1 cellular context compared by ENCODE assay signal in genomic region chr6:43990627-43991619, GRCh38.
TF ChIP-seq lines count a peak whose summit lies in the region.

No MANE protein-coding gene starts in this region.

TF ChIP-seq in K562, 482 proteins besides CTCF, POLR2A, EP300 and RAD21 (continued from another document and continues in another):
- TF ChIP-seq, protein P1, sequence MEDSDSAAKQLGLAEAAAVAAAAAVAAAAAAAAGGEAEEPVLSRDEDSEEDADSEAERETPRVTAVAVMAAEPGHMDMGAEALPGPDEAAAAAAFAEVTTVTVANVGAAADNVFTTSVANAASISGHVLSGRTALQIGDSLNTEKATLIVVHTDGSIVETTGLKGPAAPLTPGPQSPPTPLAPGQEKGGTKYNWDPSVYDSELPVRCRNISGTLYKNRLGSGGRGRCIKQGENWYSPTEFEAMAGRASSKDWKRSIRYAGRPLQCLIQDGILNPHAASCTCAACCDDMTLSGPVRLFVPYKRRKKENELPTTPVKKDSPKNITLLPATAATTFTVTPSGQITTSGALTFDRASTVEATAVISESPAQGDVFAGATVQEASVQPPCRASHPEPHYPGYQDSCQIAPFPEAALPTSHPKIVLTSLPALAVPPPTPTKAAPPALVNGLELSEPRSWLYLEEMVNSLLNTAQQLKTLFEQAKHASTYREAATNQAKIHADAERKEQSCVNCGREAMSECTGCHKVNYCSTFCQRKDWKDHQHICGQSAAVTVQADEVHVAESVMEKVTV (CRISPR knock-in tag; IDR thresholded peaks at IDR 0.05), result no peak
- TF ChIP-seq ARID1B (IDR thresholded peaks at IDR 0.05) (no peak), NFRKB (IDR thresholded peaks at IDR 0.05; ENCODE audit: low read depth) (no peak), FOXM1 (IDR thresholded peaks at IDR 0.05; ENCODE audit: low read depth) (no peak), FOXM1 (CRISPR knock-in tag; IDR thresholded peaks at IDR 0.05; ENCODE audit: low read depth) (no peak), HDAC2 (IDR thresholded peaks at IDR 0.05) (no peak), ADNP (tag; IDR thresholded peaks at IDR 0.05) (no peak), THAP7 (CRISPR knock-in tag; IDR thresholded peaks at IDR 0.05) (no peak), MTF1 (CRISPR knock-in tag; IDR thresholded peaks at IDR 0.05; ENCODE audit: borderline replicate concordance) (no peak), CBFB (CRISPR knock-in tag; IDR thresholded peaks at IDR 0.05) (no peak), NCOA6 (IDR thresholded peaks at IDR 0.05) (no peak), MAZ (CRISPR knock-in tag; conservative IDR thresholded peaks at IDR 0.05 in 1 of 2, IDR thresholded peaks at IDR 0.05 in 1 of 2) (peak; percentile 46 to 49; a peak in 2 of 4 replicates), NR4A1 (CRISPR knock-in tag; IDR thresholded peaks at IDR 0.05) (no peak), NR4A1 (tag; IDR thresholded peaks at IDR 0.05) (no peak), SMAD1 (IDR thresholded peaks at IDR 0.05; ENCODE audit: low read depth, low read length, partially characterized antibody) (no peak), ERF (CRISPR knock-in tag; IDR thresholded peaks at IDR 0.05) (0 out of 2 replicates have a peak, but pooled peaks have one; percentile 65), ZNF589 (CRISPR knock-in tag; IDR thresholded peaks at IDR 0.05; ENCODE audit: low read depth) (peak; percentile 78; the same call in 1 of the 2 replicates), SMAD2 (IDR thresholded peaks at IDR 0.05; ENCODE audit: low read depth, low read length) (no peak), POLR2G (IDR thresholded peaks at IDR 0.05; ENCODE audit: low read depth, low read length) (no peak), SREBF2 (CRISPR knock-in tag; IDR thresholded peaks at IDR 0.05) (no peak), ZBTB1 (CRISPR knock-in tag; IDR thresholded peaks at IDR 0.05; ENCODE audit: borderline replicate concordance, low read depth) (no peak), HNRNPUL1 (IDR thresholded peaks at IDR 0.05; ENCODE audit: low read length) (no peak), ILK (tag; IDR thresholded peaks at IDR 0.05; ENCODE audit: borderline replicate concordance, low read depth) (no peak), ZNF436 (CRISPR knock-in tag; IDR thresholded peaks at IDR 0.05) (no peak), ZNF830 (CRISPR knock-in tag; IDR thresholded peaks at IDR 0.05) (no peak), BCOR (IDR thresholded peaks at IDR 0.05) (peak; percentile 18; the same call in 1 of the 2 replicates), ELK1 (CRISPR knock-in tag; IDR thresholded peaks at IDR 0.05) (no peak), THAP12 (CRISPR knock-in tag; IDR thresholded peaks at IDR 0.05) (no peak), ZNF253 (CRISPR knock-in tag; conservative IDR thresholded peaks at IDR 0.05) (no peak), POLR2AphosphoS2 (IDR thresholded peaks at IDR 0.05; ENCODE audit: low read length) (no peak), RFX7 (CRISPR knock-in tag; IDR thresholded peaks at IDR 0.05) (0 out of 2 replicates have a peak, but pooled peaks have one; percentile 16), VEZF1 (CRISPR knock-in tag; IDR thresholded peaks at IDR 0.05) (peak; percentile 73), ZZZ3 (IDR thresholded peaks at IDR 0.05) (no peak), SMARCA4 (IDR thresholded peaks at IDR 0.05) (no peak), ZNF583 (CRISPR knock-in tag; IDR thresholded peaks at IDR 0.05) (peak; percentile 23; the same call in 1 of the 2 replicates), SMAD4 (CRISPR knock-in tag; conservative IDR thresholded peaks at IDR 0.05) (0 out of 2 replicates have a peak, but pooled peaks have one; percentile 49), FOXA3 (CRISPR knock-in tag; conservative IDR thresholded peaks at IDR 0.05 in 1 of 2, IDR thresholded peaks at IDR 0.05 in 1 of 2) (no peak), GABPA (tag; conservative IDR thresholded peaks at IDR 0.05; ENCODE audit: low read depth) (no peak), RFX5 (IDR thresholded peaks at IDR 0.05; ENCODE audit: low read depth, low read length) (no peak), HDAC1 (IDR thresholded peaks at IDR 0.05) (no peak), RBFOX2 (IDR thresholded peaks at IDR 0.05; ENCODE audit: low read depth, low read length) (peak; percentile 32; the same call in 1 of the 2 replicates), SMARCE1 (IDR thresholded peaks at IDR 0.05) (peak; percentile 11; the same call in 1 of the 2 replicates), ZNF57 (CRISPR knock-in tag; IDR thresholded peaks at IDR 0.05) (no peak), ARID2 (IDR thresholded peaks at IDR 0.05) (no peak), CCAR2 (IDR thresholded peaks at IDR 0.05; ENCODE audit: low read depth, low read length) (no peak), POLR2AphosphoS5 (IDR thresholded peaks at IDR 0.05; ENCODE audit: control insufficient read depth, insufficient read depth, low read depth, low read length) (no peak), FOXA1 (IDR thresholded peaks at IDR 0.05; ENCODE audit: borderline replicate concordance) (no peak)
- TF ChIP-seq, protein P2, sequence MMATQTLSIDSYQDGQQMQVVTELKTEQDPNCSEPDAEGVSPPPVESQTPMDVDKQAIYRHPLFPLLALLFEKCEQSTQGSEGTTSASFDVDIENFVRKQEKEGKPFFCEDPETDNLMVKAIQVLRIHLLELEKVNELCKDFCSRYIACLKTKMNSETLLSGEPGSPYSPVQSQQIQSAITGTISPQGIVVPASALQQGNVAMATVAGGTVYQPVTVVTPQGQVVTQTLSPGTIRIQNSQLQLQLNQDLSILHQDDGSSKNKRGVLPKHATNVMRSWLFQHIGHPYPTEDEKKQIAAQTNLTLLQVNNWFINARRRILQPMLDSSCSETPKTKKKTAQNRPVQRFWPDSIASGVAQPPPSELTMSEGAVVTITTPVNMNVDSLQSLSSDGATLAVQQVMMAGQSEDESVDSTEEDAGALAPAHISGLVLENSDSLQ (IDR thresholded peaks at IDR 0.05), result no peak
- TF ChIP-seq, protein P3, sequence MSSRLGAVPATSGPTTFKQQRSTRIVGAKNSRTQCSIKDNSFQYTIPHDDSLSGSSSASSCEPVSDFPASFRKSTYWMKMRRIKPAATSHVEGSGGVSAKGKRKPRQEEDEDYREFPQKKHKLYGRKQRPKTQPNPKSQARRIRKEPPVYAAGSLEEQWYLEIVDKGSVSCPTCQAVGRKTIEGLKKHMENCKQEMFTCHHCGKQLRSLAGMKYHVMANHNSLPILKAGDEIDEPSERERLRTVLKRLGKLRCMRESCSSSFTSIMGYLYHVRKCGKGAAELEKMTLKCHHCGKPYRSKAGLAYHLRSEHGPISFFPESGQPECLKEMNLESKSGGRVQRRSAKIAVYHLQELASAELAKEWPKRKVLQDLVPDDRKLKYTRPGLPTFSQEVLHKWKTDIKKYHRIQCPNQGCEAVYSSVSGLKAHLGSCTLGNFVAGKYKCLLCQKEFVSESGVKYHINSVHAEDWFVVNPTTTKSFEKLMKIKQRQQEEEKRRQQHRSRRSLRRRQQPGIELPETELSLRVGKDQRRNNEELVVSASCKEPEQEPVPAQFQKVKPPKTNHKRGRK (tag; IDR thresholded peaks at IDR 0.05), result no peak
- TF ChIP-seq, protein P4, sequence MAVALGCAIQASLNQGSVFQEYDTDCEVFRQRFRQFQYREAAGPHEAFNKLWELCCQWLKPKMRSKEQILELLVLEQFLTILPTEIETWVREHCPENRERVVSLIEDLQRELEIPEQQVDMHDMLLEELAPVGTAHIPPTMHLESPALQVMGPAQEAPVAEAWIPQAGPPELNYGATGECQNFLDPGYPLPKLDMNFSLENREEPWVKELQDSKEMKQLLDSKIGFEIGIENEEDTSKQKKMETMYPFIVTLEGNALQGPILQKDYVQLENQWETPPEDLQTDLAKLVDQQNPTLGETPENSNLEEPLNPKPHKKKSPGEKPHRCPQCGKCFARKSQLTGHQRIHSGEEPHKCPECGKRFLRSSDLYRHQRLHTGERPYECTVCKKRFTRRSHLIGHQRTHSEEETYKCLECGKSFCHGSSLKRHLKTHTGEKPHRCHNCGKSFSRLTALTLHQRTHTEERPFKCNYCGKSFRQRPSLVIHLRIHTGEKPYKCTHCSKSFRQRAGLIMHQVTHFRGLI (CRISPR knock-in tag; IDR thresholded peaks at IDR 0.05), result no peak
- TF ChIP-seq, protein P5, sequence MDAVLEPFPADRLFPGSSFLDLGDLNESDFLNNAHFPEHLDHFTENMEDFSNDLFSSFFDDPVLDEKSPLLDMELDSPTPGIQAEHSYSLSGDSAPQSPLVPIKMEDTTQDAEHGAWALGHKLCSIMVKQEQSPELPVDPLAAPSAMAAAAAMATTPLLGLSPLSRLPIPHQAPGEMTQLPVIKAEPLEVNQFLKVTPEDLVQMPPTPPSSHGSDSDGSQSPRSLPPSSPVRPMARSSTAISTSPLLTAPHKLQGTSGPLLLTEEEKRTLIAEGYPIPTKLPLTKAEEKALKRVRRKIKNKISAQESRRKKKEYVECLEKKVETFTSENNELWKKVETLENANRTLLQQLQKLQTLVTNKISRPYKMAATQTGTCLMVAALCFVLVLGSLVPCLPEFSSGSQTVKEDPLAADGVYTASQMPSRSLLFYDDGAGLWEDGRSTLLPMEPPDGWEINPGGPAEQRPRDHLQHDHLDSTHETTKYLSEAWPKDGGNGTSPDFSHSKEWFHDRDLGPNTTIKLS (IDR thresholded peaks at IDR 0.05; ENCODE audit: borderline replicate concordance, low read depth), result no peak
- TF ChIP-seq, protein P6, sequence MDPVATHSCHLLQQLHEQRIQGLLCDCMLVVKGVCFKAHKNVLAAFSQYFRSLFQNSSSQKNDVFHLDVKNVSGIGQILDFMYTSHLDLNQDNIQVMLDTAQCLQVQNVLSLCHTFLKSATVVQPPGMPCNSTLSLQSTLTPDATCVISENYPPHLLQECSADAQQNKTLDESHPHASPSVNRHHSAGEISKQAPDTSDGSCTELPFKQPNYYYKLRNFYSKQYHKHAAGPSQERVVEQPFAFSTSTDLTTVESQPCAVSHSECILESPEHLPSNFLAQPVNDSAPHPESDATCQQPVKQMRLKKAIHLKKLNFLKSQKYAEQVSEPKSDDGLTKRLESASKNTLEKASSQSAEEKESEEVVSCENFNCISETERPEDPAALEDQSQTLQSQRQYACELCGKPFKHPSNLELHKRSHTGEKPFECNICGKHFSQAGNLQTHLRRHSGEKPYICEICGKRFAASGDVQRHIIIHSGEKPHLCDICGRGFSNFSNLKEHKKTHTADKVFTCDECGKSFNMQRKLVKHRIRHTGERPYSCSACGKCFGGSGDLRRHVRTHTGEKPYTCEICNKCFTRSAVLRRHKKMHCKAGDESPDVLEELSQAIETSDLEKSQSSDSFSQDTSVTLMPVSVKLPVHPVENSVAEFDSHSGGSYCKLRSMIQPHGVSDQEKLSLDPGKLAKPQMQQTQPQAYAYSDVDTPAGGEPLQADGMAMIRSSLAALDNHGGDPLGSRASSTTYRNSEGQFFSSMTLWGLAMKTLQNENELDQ (CRISPR knock-in tag; IDR thresholded peaks at IDR 0.05; ENCODE audit: borderline replicate concordance), result no peak
- TF ChIP-seq, protein P7, sequence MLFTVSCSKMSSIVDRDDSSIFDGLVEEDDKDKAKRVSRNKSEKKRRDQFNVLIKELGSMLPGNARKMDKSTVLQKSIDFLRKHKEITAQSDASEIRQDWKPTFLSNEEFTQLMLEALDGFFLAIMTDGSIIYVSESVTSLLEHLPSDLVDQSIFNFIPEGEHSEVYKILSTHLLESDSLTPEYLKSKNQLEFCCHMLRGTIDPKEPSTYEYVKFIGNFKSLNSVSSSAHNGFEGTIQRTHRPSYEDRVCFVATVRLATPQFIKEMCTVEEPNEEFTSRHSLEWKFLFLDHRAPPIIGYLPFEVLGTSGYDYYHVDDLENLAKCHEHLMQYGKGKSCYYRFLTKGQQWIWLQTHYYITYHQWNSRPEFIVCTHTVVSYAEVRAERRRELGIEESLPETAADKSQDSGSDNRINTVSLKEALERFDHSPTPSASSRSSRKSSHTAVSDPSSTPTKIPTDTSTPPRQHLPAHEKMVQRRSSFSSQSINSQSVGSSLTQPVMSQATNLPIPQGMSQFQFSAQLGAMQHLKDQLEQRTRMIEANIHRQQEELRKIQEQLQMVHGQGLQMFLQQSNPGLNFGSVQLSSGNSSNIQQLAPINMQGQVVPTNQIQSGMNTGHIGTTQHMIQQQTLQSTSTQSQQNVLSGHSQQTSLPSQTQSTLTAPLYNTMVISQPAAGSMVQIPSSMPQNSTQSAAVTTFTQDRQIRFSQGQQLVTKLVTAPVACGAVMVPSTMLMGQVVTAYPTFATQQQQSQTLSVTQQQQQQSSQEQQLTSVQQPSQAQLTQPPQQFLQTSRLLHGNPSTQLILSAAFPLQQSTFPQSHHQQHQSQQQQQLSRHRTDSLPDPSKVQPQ (CRISPR knock-in tag; IDR thresholded peaks at IDR 0.05; ENCODE audit: borderline replicate concordance), result no peak
